Comparison of ENCODE assay signal across 8 cellular contexts in the genomic region with DNA sequence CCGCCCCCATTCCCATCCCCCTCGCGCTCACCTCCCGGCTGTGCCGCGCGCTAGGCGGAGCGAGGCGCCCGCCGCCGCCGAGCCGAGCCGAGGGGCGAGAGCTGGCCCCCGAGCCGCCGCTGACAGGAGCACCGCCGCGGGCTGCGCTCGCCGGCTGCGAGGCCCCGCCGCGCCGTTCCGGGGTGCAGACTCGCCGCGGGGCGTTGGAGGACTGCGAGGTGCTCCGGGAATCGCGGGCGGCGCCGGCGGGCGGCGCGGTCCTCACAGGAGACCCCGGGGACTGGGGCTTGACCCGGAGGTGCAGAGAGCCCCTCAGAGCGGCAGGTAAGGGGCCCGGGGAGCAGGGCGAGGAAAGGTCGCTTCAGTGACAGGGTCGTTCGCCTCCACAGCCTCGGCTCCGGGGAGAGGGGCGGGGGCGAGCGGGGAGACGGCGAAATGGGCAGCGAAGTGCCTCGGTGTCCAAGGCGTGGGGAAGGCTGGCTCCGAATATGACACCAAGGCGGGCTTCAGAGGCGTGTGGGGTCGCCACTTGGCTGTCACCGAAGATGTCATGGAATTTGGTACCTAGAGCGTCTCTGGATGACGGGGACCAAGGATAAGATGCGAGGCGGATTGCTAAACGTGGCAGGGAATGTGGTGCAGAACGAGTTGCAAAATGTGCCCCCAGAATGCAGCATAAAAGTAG. TPM values are rescaled to one million over a fixed set of nuclear protein-coding genes. Genes with fewer than 3 reads are reported as not detected.
DNase-seq lines count a peak whose midpoint lies in the region; ATAC-seq and TF ChIP-seq lines count a peak whose summit lies in the region.

No MANE protein-coding gene starts in this region.

- no peaks in the 10 kb centered on the region for H3K9me3 Mint-ChIP-seq in activated CD8-positive, alpha-beta T cell treated with anti-CD3 and anti-CD28 coated beads, Interleukin-2, amount 10 ng/mL, durations not matched to agents 7 days and 5 days (ENCODE audit: insufficient read depth)
- H3K9me3 Mint-ChIP-seq in naive thymus-derived CD4-positive, alpha-beta T cell = peaks cover 0 to 2% (median 0%) of the 10 kb centered on the region in 11 donors

- ATAC-seq in activated CD8-positive, alpha-beta T cell treated with anti-CD3 and anti-CD28 coated beads, Interleukin-2, amount 10 ng/mL, durations not matched to agents 7 days and 5 days = peak; percentile 60
- peak; percentile 61 for ATAC-seq in naive thymus-derived CD4-positive, alpha-beta T cell

- H3K27me3 Mint-ChIP-seq in activated CD8-positive, alpha-beta T cell treated with anti-CD3 and anti-CD28 coated beads, Interleukin-2, amount 10 ng/mL, durations not matched to agents 7 days and 5 days (ENCODE audit: low read depth) = peaks cover 37% of the 10 kb centered on the region
- H3K27me3 Mint-ChIP-seq in naive thymus-derived CD4-positive, alpha-beta T cell = peaks cover 0 to 65% (median 0%) of the 10 kb centered on the region in 5 donors

- TF ChIP-seq CTCF in epithelial cell of proximal tubule (conservative IDR thresholded peaks at IDR 0.05; ENCODE audit: low read depth, low read length) = no peak

- no peaks in the 10 kb centered on the region for H3K27me3 ChIP-seq in naive thymus-derived CD4-positive, alpha-beta T cell (ENCODE audit: control insufficient read depth in 2 of 2, insufficient read depth in 2 of 2, low read length in 2 of 2)

- POLR2A ChIA-PET in activated CD8-positive, alpha-beta T cell treated with anti-CD3 and anti-CD28 coated beads, Interleukin-2, amount 10 ng/mL, durations not matched to agents 7 days and 5 days (lab: Charles Lee) = no interaction called here
- POLR2A ChIA-PET in naive thymus-derived CD4-positive, alpha-beta T cell (lab: Charles Lee) = interaction anchor here (0.7 to 1.0 kb wide), 2 partner anchors 242 to 634 kb away, joined by 3 to 4 read pairs; partner anchors contain the start of gene TACO1

- peak overlapping the region; percentile 51 for H3K27ac ChIP-seq in KOPT-K1 (ENCODE audit: low read depth, low read length, poor library complexity, severe bottlenecking)
- H3K27ac ChIP-seq in naive thymus-derived CD4-positive, alpha-beta T cell (ENCODE audit: low read depth, low read length) = peak overlapping the region; percentile 78
- H3K27ac ChIP-seq in substantia nigra (ENCODE audit: low read depth, low read length, poor library complexity, severe bottlenecking) = peak overlapping the region; percentile 85

- CTCF ChIA-PET in activated CD8-positive, alpha-beta T cell treated with anti-CD3 and anti-CD28 coated beads, Interleukin-2, amount 10 ng/mL, durations not matched to agents 7 days and 5 days (lab: Charles Lee) = interaction anchor here (1.0 to 2.6 kb wide), 2 partner anchors 263 to 440 kb away, joined by 3 to 7 read pairs; no protein-coding TSS in a partner anchor
- CTCF ChIA-PET in naive thymus-derived CD4-positive, alpha-beta T cell (lab: Charles Lee) = interaction anchor here (0.6 kb wide), 2 partner anchors 279 to 591 kb away, joined by 3 to 4 read pairs; no protein-coding TSS in a partner anchor

- H3K4me1 Mint-ChIP-seq in activated CD8-positive, alpha-beta T cell treated with anti-CD3 and anti-CD28 coated beads, Interleukin-2, amount 10 ng/mL, durations not matched to agents 7 days and 5 days (ENCODE audit: low read depth) = peaks cover 33% of the 10 kb centered on the region
- peaks cover 18 to 34% (median 29%) of the 10 kb centered on the region in 7 donors for H3K4me1 Mint-ChIP-seq in naive thymus-derived CD4-positive, alpha-beta T cell

- peak overlapping the region; percentile 76 for H3K4me3 Mint-ChIP-seq in activated CD8-positive, alpha-beta T cell treated with anti-CD3 and anti-CD28 coated beads, Interleukin-2, amount 10 ng/mL, durations not matched to agents 7 days and 5 days
- peak overlapping the region; percentile 80 to 90 (median 87) for H3K4me3 Mint-ChIP-seq in naive thymus-derived CD4-positive, alpha-beta T cell

- peak overlapping the region; percentile 43 for H3K27ac Mint-ChIP-seq in activated CD8-positive, alpha-beta T cell treated with anti-CD3 and anti-CD28 coated beads, Interleukin-2, amount 10 ng/mL, durations not matched to agents 7 days and 5 days
- peak overlapping the region in 8 of 9 donors; percentile 48 to 84 (median 74) for H3K27ac Mint-ChIP-seq in naive thymus-derived CD4-positive, alpha-beta T cell

- intact Hi-C loops in naive thymus-derived CD4-positive, alpha-beta T cell (cut with micrococcal nuclease) = loop anchor here (2.0 to 10.0 kb wide), 11 partner anchors 74 to 1832 kb away; partner anchors contain the start of genes BRIP1 (in 1 of the 2), DCAF7 (in 1 of the 2), INTS2 (in 1 of the 2) and MAP3K3 (in 1 of the 2)

- no peaks in the 10 kb centered on the region for H3K9me3 ChIP-seq in KOPT-K1 (ENCODE audit: insufficient read depth, low read length, poor library complexity, severe bottlenecking)
- H3K9me3 ChIP-seq in naive thymus-derived CD4-positive, alpha-beta T cell (ENCODE audit: control insufficient read depth in 2 of 3, low read length in 3 of 3) = no peaks in the 10 kb centered on the region

- H3K4me1 ChIP-seq in naive thymus-derived CD4-positive, alpha-beta T cell (ENCODE audit: control insufficient read depth in 2 of 2, insufficient read depth in 2 of 2, low read length in 2 of 2) = peaks cover 14 to 15% of the 10 kb centered on the region in 2 donors

- no peaks in the 10 kb centered on the region for H3K36me3 ChIP-seq in KOPT-K1 (ENCODE audit: insufficient read depth, low read length)
- H3K36me3 ChIP-seq in naive thymus-derived CD4-positive, alpha-beta T cell (ENCODE audit: control insufficient read depth in 2 of 3, insufficient read depth in 3 of 3, low read length in 3 of 3) = peaks cover 0 to 4% (median 0%) of the 10 kb centered on the region in 3 experiments

- DNase-seq in AG08395 (ENCODE audit: low spot score) (peak; percentile 34), GM19238 (ENCODE audit: insufficient read length, low spot score) (peak; percentile 4), epithelial cell of proximal tubule (ENCODE audit: low read depth) (no peak), substantia nigra (lab: John Stamatoyannopoulos, UW) (peak in 24 of 49 donors; percentile 19 to 80 (median 46)), GDM1 (lab: John Stamatoyannopoulos, UW) (no peak)
- peak; percentile 61 for DNase-seq in activated CD8-positive, alpha-beta T cell treated with anti-CD3 and anti-CD28 coated beads, Interleukin-2, amount 10 ng/mL, durations not matched to agents 7 days and 5 days
- peak in 4 of 9 donors; percentile 8 to 71 (median 58) for DNase-seq in naive thymus-derived CD4-positive, alpha-beta T cell

- peak overlapping the region; percentile 90 for H3K4me3 ChIP-seq in epithelial cell of proximal tubule (ENCODE audit: low read depth, low read length)
- peak overlapping the region; percentile 67 for H3K4me3 ChIP-seq in naive thymus-derived CD4-positive, alpha-beta T cell (ENCODE audit: low read length)

- H3K36me3 Mint-ChIP-seq in activated CD8-positive, alpha-beta T cell treated with anti-CD3 and anti-CD28 coated beads, Interleukin-2, amount 10 ng/mL, durations not matched to agents 7 days and 5 days (ENCODE audit: low read depth) = peaks cover 2% of the 10 kb centered on the region
- no peaks in the 10 kb centered on the region for H3K36me3 Mint-ChIP-seq in naive thymus-derived CD4-positive, alpha-beta T cell

RNA-seq across cellular contexts. Expression of gene TANC2, which starts 0.5 kb away (rescaled TPM):
- 1 to 10 TPM; 8.0 to 8.6 TPM for total RNA-seq in activated CD8-positive, alpha-beta T cell treated with anti-CD3 and anti-CD28 coated beads, Interleukin-2, amount 10 ng/mL, durations not matched to agents 7 days and 5 days
- total RNA-seq in epithelial cell of proximal tubule = 8.5 and 31.1 TPM in 2 replicates
- total RNA-seq in naive thymus-derived CD4-positive, alpha-beta T cell = 10 to 100 TPM in 4 of 5 experiments, 1 to 10 TPM in 1; 2.4 to 36.6 (median 28.9) TPM
- 1 to 10 TPM; 1.8 to 2.9 TPM for polyA plus RNA-seq in naive thymus-derived CD4-positive, alpha-beta T cell

Comparison
In these comparisons a context has a peak if more than half of its experiments do, and no peak if none do; other contexts are left out.
1. DNase-seq: peak in AG08395 (single experiment), GM19238 (single experiment) and activated CD8-positive, alpha-beta T cell treated with anti-CD3 and anti-CD28 coated beads, Interleukin-2, amount 10 ng/mL, durations not matched to agents 7 days and 5 days (single experiment); none in epithelial cell of proximal tubule (single experiment) and GDM1 (single experiment).
2. Peak in every context shown above with its lines, with median percentiles within 50 percentile points of each other: H3K27ac ChIP-seq.